1 cellular context compared by ENCODE assay signal in the genomic region with DNA sequence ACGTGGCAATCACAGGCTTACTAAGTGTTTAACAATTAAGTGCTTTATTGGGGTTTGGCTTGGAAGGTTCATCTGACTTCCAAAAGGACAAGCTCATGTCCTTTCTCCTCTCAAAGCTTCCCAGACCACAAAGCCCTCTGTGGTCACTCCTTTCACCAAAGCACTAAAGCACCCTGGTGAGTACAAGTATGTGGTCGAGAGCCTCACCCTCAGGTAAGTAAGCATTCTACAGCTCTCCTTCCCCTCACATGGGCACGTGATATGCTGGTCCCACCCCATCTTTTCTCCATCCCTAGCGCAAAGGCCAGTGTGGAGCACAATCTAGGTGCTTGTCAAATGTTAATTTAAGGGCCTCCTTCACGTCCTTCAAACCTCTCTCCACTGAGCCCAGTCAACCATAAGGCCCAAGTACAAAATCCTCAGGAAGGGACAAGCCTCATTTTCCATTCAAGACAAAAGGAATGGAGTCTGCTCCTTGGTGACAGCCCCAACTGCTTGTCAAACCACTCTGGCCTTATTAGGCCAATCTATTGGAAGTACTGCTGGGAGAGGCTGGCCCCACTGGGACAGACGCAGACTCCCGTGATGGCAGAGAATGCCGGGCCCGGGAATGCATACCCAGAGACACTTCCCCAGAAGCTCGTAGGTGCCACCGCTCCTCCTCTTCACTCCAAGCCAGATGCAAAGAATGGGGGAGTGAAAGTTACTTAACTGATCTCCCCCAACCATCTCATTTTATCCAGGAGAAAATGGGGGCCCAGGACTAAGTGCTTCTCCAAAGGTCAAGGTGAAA.
TF ChIP-seq lines count a peak whose summit lies in the region.

No MANE protein-coding gene starts in this region.

TF ChIP-seq in GM23338, 12 proteins besides CTCF, POLR2A, EP300 and RAD21:
- peak; percentile 22; the same call in 1 of the 2 replicates for TF ChIP-seq POLR2AphosphoS5 (IDR thresholded peaks at IDR 0.05; ENCODE audit: low read depth)
- TF ChIP-seq JUNB (IDR thresholded peaks at IDR 0.05; ENCODE audit: unreplicated experiment) = no peak
